8 cellular contexts compared by ENCODE assay signal in the genomic region with DNA sequence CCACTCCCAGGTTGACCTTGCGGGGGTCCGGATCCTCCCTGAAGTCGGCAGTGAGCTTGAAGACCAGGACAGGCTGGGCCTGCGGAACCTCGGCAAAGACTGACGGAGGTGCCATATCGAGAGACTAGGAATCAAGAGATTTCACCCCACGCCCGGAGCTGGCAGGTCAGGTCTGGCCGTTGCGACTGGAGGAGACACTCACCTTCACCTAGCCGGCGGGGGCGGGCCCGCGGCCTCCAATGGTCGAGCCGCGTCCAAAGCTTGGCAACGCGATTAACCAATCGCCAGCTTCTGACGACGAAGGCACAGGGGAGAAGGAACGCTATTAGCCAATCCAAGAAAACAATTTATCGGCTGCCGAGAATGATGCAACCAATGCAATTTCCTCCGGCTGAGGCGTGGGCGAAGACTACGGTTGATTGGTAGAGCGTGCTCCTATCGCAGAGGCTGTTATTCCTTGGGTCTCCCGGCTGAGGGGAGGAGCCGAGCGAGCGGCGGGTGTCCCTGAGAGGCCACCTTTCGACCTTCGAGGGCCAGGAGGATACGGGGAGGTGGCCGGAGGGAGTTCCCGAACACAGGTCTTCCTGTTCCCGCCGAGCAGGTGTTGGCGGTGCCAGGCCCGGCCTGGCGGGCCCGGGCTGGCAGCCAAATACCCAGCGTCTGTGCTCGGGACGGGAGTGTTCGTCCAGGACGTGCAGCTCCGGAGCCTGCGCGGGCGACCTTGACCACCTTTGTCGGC. TPM values are rescaled to one million over a fixed set of nuclear protein-coding genes. Genes with fewer than 3 reads are reported as not detected.
DNase-seq lines count a peak whose midpoint lies in the region; ATAC-seq, FAIRE-seq and TF ChIP-seq lines count a peak whose summit lies in the region.

GOT1 (minus strand) TSS at position 174 of the 739 bp plus-strand sequence; CDS start at position 115, 59 bp downstream.

- intact Hi-C loops in activated CD4-positive, alpha-beta memory T cell treated with anti-CD3 and anti-CD28 coated beads for 36 hours (cut with micrococcal nuclease), result loop anchor here (1.0 to 5.0 kb wide), 9 partner anchors 38 to 1296 kb away; partner anchors contain the start of genes COX15, CUTC, ENTPD7 and R3HCC1L
- intact Hi-C loops in HepG2 (cut with micrococcal nuclease; ENCODE audit: unreplicated experiment), result loop anchor here (1.0 to 2.0 kb wide), 2 partner anchors 18 to 34 kb away; no protein-coding TSS in a partner anchor

- peak within 1 kb of the TSS; percentile 93 for H3K4me2 ChIP-seq in HepG2 (ENCODE audit: low read depth, low read length)

- no peak within 1 kb of the TSS for H2AFZ ChIP-seq in HepG2 (ENCODE audit: low read length)

- BruUV-seq in HepG2 (replicated peaks; lab: Mats Ljungman, UMichigan), result no TSS peak

- H3K27ac Mint-ChIP-seq in activated CD4-positive, alpha-beta memory T cell treated with anti-CD3 and anti-CD28 coated beads for 36 hours, result peak within 1 kb of the TSS; percentile 90

- peaks cover 6% of the 10 kb centered on the region for H3K36me3 Mint-ChIP-seq in activated CD4-positive, alpha-beta memory T cell treated with anti-CD3 and anti-CD28 coated beads for 36 hours

- peak; percentile 55 for TF ChIP-seq RAD21 in HepG2 (CRISPR knock-in tag; IDR thresholded peaks at IDR 0.05)

- H3K9me3 Mint-ChIP-seq in activated CD4-positive, alpha-beta memory T cell treated with anti-CD3 and anti-CD28 coated beads for 36 hours, result no peaks in the 10 kb centered on the region

- no peaks in the 10 kb centered on the region; the same call in 1 of the 2 replicates for H4K20me1 ChIP-seq in HepG2 (ENCODE audit: insufficient read depth, low read length)

- DNase-seq in CD1c-positive myeloid dendritic cell (ENCODE audit: extremely low spot score) (peak; percentile 100), NCI-H82 treated with DMSO at 0.1 percent for 48 hours (lab: John Stamatoyannopoulos, UW; ENCODE audit: unreplicated experiment) (peak; percentile 93), dermis microvascular lymphatic vessel endothelial cell (ENCODE audit: low read depth in 2 of 2) (peak; percentile 98 to 99), HepG2 (ENCODE audit: low spot score) (peak; percentile 99)
- peak; percentile 98 for DNase-seq in activated CD4-positive, alpha-beta memory T cell treated with anti-CD3 and anti-CD28 coated beads for 36 hours
- peak; percentile 93 for DNase-seq in stimulated activated CD4-positive, alpha-beta T cell treated with anti-CD3 and anti-CD28 coated beads, Interleukin-4, amount 100 ng/mL, for 1 hour

- CTCF ChIA-PET in activated CD4-positive, alpha-beta memory T cell treated with anti-CD3 and anti-CD28 coated beads for 36 hours (lab: Charles Lee), result interaction anchor here (0.5 to 2.4 kb wide), 9 partner anchors 9 to 963 kb away, joined by 3 to 18 read pairs (median 3); no protein-coding TSS in a partner anchor
- CTCF ChIA-PET in HepG2 (lab: Yijun Ruan, JAX; ENCODE audit: low intra/inter-chr PET ratio, low total read pairs), result no interaction called here

- H3K4me3 ChIP-seq in HepG2 (replicated peaks in 1 of 3; ENCODE audit: insufficient read depth in 1 of 3, low read depth in 2 of 3, low read length in 3 of 3), result peak within 1 kb of the TSS; percentile 87 to 99 (median 93)

- H3K27me3 ChIP-seq in HepG2 (ENCODE audit: control insufficient read depth in 1 of 2, insufficient read depth in 2 of 2, low read length in 2 of 2), result no peaks in the 10 kb centered on the region; a peak in 1 of 5 replicates

- in situ Hi-C loops in HepG2 (cut with HindIII; ENCODE audit: extremely low pct_ligation_motif_present, low pct_unique_long_range_greater_than_20kb), result loop anchor here (5.0 kb wide), 2 partner anchors 38 to 182 kb away; no protein-coding TSS in a partner anchor

- no peaks in the 10 kb centered on the region for H3K9me3 ChIP-seq in HepG2 (ENCODE audit: low read length)

- peaks cover 58% of the 10 kb centered on the region for H3K79me2 ChIP-seq in HepG2 (ENCODE audit: insufficient read depth, low read length)

- TF ChIP-seq EP300 in HepG2 (IDR thresholded peaks at IDR 0.05; ENCODE audit: low read depth in 2 of 2, low read length in 2 of 2) (peak in 1 of 2 experiments; percentile 69; a peak in 1 of 4 replicates), HepG2 (CRISPR knock-in tag; IDR thresholded peaks at IDR 0.05; ENCODE audit: borderline replicate concordance) (peak; percentile 44; the same call in 1 of the 2 replicates)

- peaks cover 3 to 15% of the 10 kb centered on the region in 2 experiments; a peak in 4 of 5 replicates for H3K36me3 ChIP-seq in HepG2 (replicated peaks in 1 of 2; ENCODE audit: control insufficient read depth in 1 of 2, insufficient read depth in 2 of 2, low read length in 2 of 2)

- POLR2A ChIA-PET in activated CD4-positive, alpha-beta memory T cell treated with anti-CD3 and anti-CD28 coated beads for 36 hours (lab: Charles Lee), result interaction anchor here (0.7 to 2.8 kb wide), 6 partner anchors 20 to 984 kb away, joined by 3 to 24 read pairs (median 6); partner anchors contain the start of genes COX15, CUTC and SLC25A28
- POLR2A ChIA-PET in HepG2 (lab: Yijun Ruan, JAX), result interaction anchor here (0.7 to 2.6 kb wide), 20 partner anchors 10 to 302 kb away, joined by 3 to 43 read pairs (median 5); partner anchors contain the start of genes ENTPD7 and SLC25A28

- 1% methylated on average over 30 of the region's 59 CpGs for WGBS in HepG2 (ENCODE audit: low lambda C conversion rate)

- no peak for TF ChIP-seq CTCF in HepG2 (CRISPR knock-in tag; IDR thresholded peaks at IDR 0.05)

- H3K4me1 ChIP-seq in HepG2 (ENCODE audit: insufficient read depth, low read length), result peaks cover 55% of the 10 kb centered on the region

- peak within 1 kb of the TSS; percentile 91 for H3K9ac ChIP-seq in HepG2 (ENCODE audit: insufficient read depth, low read depth, low read length)

- peak; percentile 80 to 92 for TF ChIP-seq POLR2A in HepG2 (IDR thresholded peaks at IDR 0.05; ENCODE audit: insufficient read depth in 1 of 2, low read depth in 2 of 2, low read length in 2 of 2)

- peak within 1 kb of the TSS; percentile 99 for H3K4me3 Mint-ChIP-seq in activated CD4-positive, alpha-beta memory T cell treated with anti-CD3 and anti-CD28 coated beads for 36 hours

- peak within 1 kb of the TSS; percentile 75 for H3K27ac ChIP-seq in HepG2 (ENCODE audit: extremely low read length, insufficient read depth, low read length)

- ATAC-seq in GM19438 (IDR thresholded peaks at IDR 0.05; ENCODE audit: low read depth, unreplicated experiment) (peak; percentile 96), HG03575 (IDR thresholded peaks at IDR 0.05; ENCODE audit: extremely low read depth, insufficient number of reproducible peaks, low FRiP score, unreplicated experiment) (peak; percentile 93), HepG2 (peak; percentile 97)

- peak; percentile 100 for FAIRE-seq in HepG2 (lab: Jason Lieb, UNC)

- H3K27me3 Mint-ChIP-seq in activated CD4-positive, alpha-beta memory T cell treated with anti-CD3 and anti-CD28 coated beads for 36 hours, result no peaks in the 10 kb centered on the region

- H3K4me1 Mint-ChIP-seq in activated CD4-positive, alpha-beta memory T cell treated with anti-CD3 and anti-CD28 coated beads for 36 hours (ENCODE audit: low read depth), result peaks cover 32% of the 10 kb centered on the region

TF ChIP-seq in HepG2, 621 proteins besides CTCF, POLR2A, EP300 and RAD21 (continues in another document):
- TF ChIP-seq NCOA1 (CRISPR knock-in tag; IDR thresholded peaks at IDR 0.05) (no peak), JDP2 (CRISPR knock-in tag; IDR thresholded peaks at IDR 0.05; ENCODE audit: borderline replicate concordance) (no peak; the same call in 1 of the 2 replicates), ZNF883 (CRISPR knock-in tag; IDR thresholded peaks at IDR 0.05; ENCODE audit: not compliant biosample characterization) (no peak), NR2F2 (IDR thresholded peaks at IDR 0.05; ENCODE audit: borderline replicate concordance, low read depth) (no peak)
- TF ChIP-seq, protein P1, sequence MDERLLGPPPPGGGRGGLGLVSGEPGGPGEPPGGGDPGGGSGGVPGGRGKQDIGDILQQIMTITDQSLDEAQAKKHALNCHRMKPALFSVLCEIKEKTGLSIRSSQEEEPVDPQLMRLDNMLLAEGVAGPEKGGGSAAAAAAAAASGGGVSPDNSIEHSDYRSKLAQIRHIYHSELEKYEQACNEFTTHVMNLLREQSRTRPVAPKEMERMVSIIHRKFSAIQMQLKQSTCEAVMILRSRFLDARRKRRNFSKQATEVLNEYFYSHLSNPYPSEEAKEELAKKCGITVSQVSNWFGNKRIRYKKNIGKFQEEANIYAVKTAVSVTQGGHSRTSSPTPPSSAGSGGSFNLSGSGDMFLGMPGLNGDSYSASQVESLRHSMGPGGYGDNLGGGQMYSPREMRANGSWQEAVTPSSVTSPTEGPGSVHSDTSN (CRISPR knock-in tag; IDR thresholded peaks at IDR 0.05), result peak; percentile 62

RNA-seq across cellular contexts. Expression of gene GOT1, which starts in this region (rescaled TPM):
- total RNA-seq in activated CD4-positive, alpha-beta memory T cell treated with anti-CD3 and anti-CD28 coated beads for 36 hours, result 10 to 100 TPM; 51.6 to 54.9 TPM
- total RNA-seq in dermis microvascular lymphatic vessel endothelial cell (22.3 and 23.4 TPM in 2 replicates), HepG2 (2016; rRNA removed; fragmentation: Illumina TruSeq; extraction: Trizol) (102 and 138 TPM in 2 replicates)
- total RNA-seq in HepG2 (2016; cell fraction: cytosol; rRNA removed; fragmentation: Illumina TruSeq; extraction: Trizol; ENCODE audit: low read depth), result 28.5 and 30.6 TPM in 2 replicates
- total RNA-seq in HepG2 (2016; cell fraction: insoluble cytoplasmic fraction; rRNA removed; fragmentation: Illumina TruSeq; extraction: Trizol), result 105 and 133 TPM in 2 replicates
- 30.1 and 35.1 TPM in 2 replicates for total RNA-seq in HepG2 (2016; cell fraction: membrane; rRNA removed; fragmentation: Illumina TruSeq; extraction: Trizol)
- 41.3 and 49.6 TPM in 2 replicates for total RNA-seq in HepG2 (2016; cell fraction: nucleus; rRNA removed; fragmentation: Illumina TruSeq; extraction: Trizol)
- 81.2 and 108 TPM in 2 replicates for polyA plus RNA-seq in HepG2 (2011; rRNA removed)
- polyA plus RNA-seq in HepG2 (2011; cell fraction: cytosol; rRNA removed), result 60.2 and 68.1 TPM in 2 replicates
- polyA plus RNA-seq in HepG2 (2011; cell fraction: nucleus; rRNA removed), result 40.4 and 52.4 TPM in 2 replicates
- polyA plus RNA-seq in HepG2 (2012), result 92.4 and 114 TPM in 2 replicates
- 18.3 and 21.0 TPM in 2 replicates for polyA plus RNA-seq in HepG2 (2016; cell fraction: cytosol; fragmentation: Illumina TruSeq; extraction: Trizol; ENCODE audit: low read depth)
- 135 and 142 TPM in 2 replicates for polyA plus RNA-seq in HepG2 (2016; cell fraction: insoluble cytoplasmic fraction; fragmentation: Illumina TruSeq; extraction: Trizol; ENCODE audit: low read depth)
- polyA plus RNA-seq in HepG2 (2016; cell fraction: membrane; fragmentation: Illumina TruSeq; extraction: Trizol; ENCODE audit: low read depth), result 21.5 and 28.1 TPM in 2 replicates
- 59.9 and 72.8 TPM in 2 replicates for polyA plus RNA-seq in HepG2 (2016; cell fraction: nucleus; fragmentation: Illumina TruSeq; extraction: Trizol; ENCODE audit: insufficient read depth, low read depth)
- polyA minus RNA-seq in HepG2 (2011; rRNA and poly(A)+ RNA removed; ENCODE audit: low replicate concordance), result 39.6 and 69.8 TPM in 2 replicates
- polyA minus RNA-seq in HepG2 (2011; cell fraction: cytosol; rRNA and poly(A)+ RNA removed), result 71.8 and 90.7 TPM in 2 replicates
- 41.1 and 59.3 TPM in 2 replicates for polyA minus RNA-seq in HepG2 (2011; cell fraction: nucleus; rRNA and poly(A)+ RNA removed)

Comparison
In these comparisons a context has a peak if more than half of its experiments do, and no peak if none do; other contexts are left out.
1. Peak in every context shown above with its lines: DNase-seq, ATAC-seq, H3K4me3 ChIP-seq and H3K27ac ChIP-seq.